In genomic region chr6:134174790-134175531, GRCh38 we compare ENCODE assay signal across 8 cellular contexts.
DNase-seq lines count a peak whose midpoint lies in the region; ATAC-seq, FAIRE-seq and TF ChIP-seq lines count a peak whose summit lies in the region.

No MANE protein-coding gene starts in this region.

- no peak for FAIRE-seq in RCC 7860 (lab: Jason Lieb, UNC)

- intact Hi-C loops in natural killer cell (cut with micrococcal nuclease): loop anchor here (1.0 to 10.0 kb wide), 6 partner anchors 466 to 1267 kb away; partner anchors contain the start of gene MYB

- peaks cover 37% of the 10 kb centered on the region for H3K4me1 ChIP-seq in DND-41 (ENCODE audit: insufficient read depth, low read length)
- H3K4me1 ChIP-seq in fibroblast of lung (ENCODE audit: control insufficient read depth, extremely low read depth, insufficient read depth, low read length): peaks cover 11% of the 10 kb centered on the region

- H3K27me3 ChIP-seq in DND-41 (ENCODE audit: insufficient read depth, low read length, poor library complexity) (peaks cover 40% of the 10 kb centered on the region), fibroblast of lung (ENCODE audit: control insufficient read depth, insufficient read depth, low read length) (no peaks in the 10 kb centered on the region)

- H3K36me3 ChIP-seq in DND-41 (ENCODE audit: insufficient read depth, low read length) (no peaks in the 10 kb centered on the region; the same call in 1 of the 2 replicates), fibroblast of lung (ENCODE audit: control insufficient read depth, insufficient read depth, low read length) (peaks cover 17% of the 10 kb centered on the region)

- DNase-seq in DND-41 (peak; percentile 86), KG1 (lab: John Stamatoyannopoulos, UW) (peak; percentile 81), RCC 7860 (ENCODE audit: low spot score) (peak; percentile 77), fibroblast of lung (ENCODE audit: low read depth in 2 of 2) (peak; percentile 86 to 90), natural killer cell (peak; percentile 84)
- DNase-seq in stimulated activated naive CD4-positive, alpha-beta T cell (lab: John Stamatoyannopoulos, UW): peak; percentile 89 to 95 (median 92)

- peak overlapping the region; percentile 92 for H2AFZ ChIP-seq in DND-41 (ENCODE audit: low read depth, low read length)
- H2AFZ ChIP-seq in fibroblast of lung (ENCODE audit: low read length): no peak overlapping the region

- H3K27me3 Mint-ChIP-seq in activated T-helper 17 cell treated with anti-CD3 and anti-CD28 coated beads, Interleukin-2, amount 50 U/mL, for 72 hours: no peaks in the 10 kb centered on the region
- peaks cover 8 to 24% of the 10 kb centered on the region in 2 donors for H3K27me3 Mint-ChIP-seq in natural killer cell (ENCODE audit: low read depth in 2 of 2)

- peak overlapping the region; percentile 65 for H3K9ac ChIP-seq in DND-41 (ENCODE audit: low read depth, low read length)
- peak overlapping the region; percentile 96 for H3K9ac ChIP-seq in fibroblast of lung (ENCODE audit: insufficient read depth, low read length)

- H4K20me1 ChIP-seq in DND-41 (ENCODE audit: insufficient read depth, low read length) (no peaks in the 10 kb centered on the region), fibroblast of lung (ENCODE audit: control insufficient read depth, extremely low read depth, insufficient read depth, low read length) (no peaks in the 10 kb centered on the region)

- H3K9me3 ChIP-seq in DND-41 (ENCODE audit: insufficient read depth, low read length, severe bottlenecking) (no peaks in the 10 kb centered on the region), fibroblast of lung (ENCODE audit: control insufficient read depth, insufficient read depth, low read depth, low read length) (no peaks in the 10 kb centered on the region)

- no peaks in the 10 kb centered on the region for H3K9me3 Mint-ChIP-seq in activated T-helper 17 cell treated with anti-CD3 and anti-CD28 coated beads, Interleukin-2, amount 50 U/mL, for 72 hours
- no peaks in the 10 kb centered on the region for H3K9me3 Mint-ChIP-seq in natural killer cell

- H3K36me3 Mint-ChIP-seq in activated T-helper 17 cell treated with anti-CD3 and anti-CD28 coated beads, Interleukin-2, amount 50 U/mL, for 72 hours (ENCODE audit: low read depth): peaks cover 64% of the 10 kb centered on the region
- no peaks in the 10 kb centered on the region for H3K36me3 Mint-ChIP-seq in natural killer cell

- H3K4me2 ChIP-seq in DND-41 (ENCODE audit: insufficient read depth, low read length): peak overlapping the region; percentile 99
- peak overlapping the region; percentile 62 for H3K4me2 ChIP-seq in fibroblast of lung (ENCODE audit: extremely low read depth, insufficient read depth, low read length)

- H3K4me1 Mint-ChIP-seq in activated T-helper 17 cell treated with anti-CD3 and anti-CD28 coated beads, Interleukin-2, amount 50 U/mL, for 72 hours: peaks cover 37% of the 10 kb centered on the region
- H3K4me1 Mint-ChIP-seq in natural killer cell: peaks cover 36 to 38% of the 10 kb centered on the region in 2 donors

- H3K27ac ChIP-seq in DND-41 (ENCODE audit: low read length) (peak overlapping the region; percentile 70), fibroblast of lung (ENCODE audit: insufficient read depth, low read length) (peak overlapping the region; percentile 90)

- ATAC-seq in DND-41 (ENCODE audit: insufficient read depth, low read depth): peak; percentile 80
- ATAC-seq in GM21737 (IDR thresholded peaks at IDR 0.05; ENCODE audit: unreplicated experiment): peak; percentile 85
- ATAC-seq in activated T-helper 17 cell treated with anti-CD3 and anti-CD28 coated beads, Interleukin-2, amount 50 U/mL, for 72 hours (replicated peaks): peak; percentile 76
- peak; percentile 83 to 91 (median 85) for ATAC-seq in natural killer cell

- H3K4me3 ChIP-seq in DND-41 (ENCODE audit: low read depth in 1 of 2, low read length in 2 of 2): peak overlapping the region; percentile 41 to 76
- peak overlapping the region; percentile 81 to 99 (median 94) for H3K4me3 ChIP-seq in fibroblast of lung (replicated peaks in 1 of 4; ENCODE audit: control extremely low read depth in 1 of 4, insufficient read depth in 1 of 4, low read depth in 3 of 4, low read length in 4 of 4)

- H3K4me3 Mint-ChIP-seq in activated T-helper 17 cell treated with anti-CD3 and anti-CD28 coated beads, Interleukin-2, amount 50 U/mL, for 72 hours: peak overlapping the region; percentile 91
- peak overlapping the region; percentile 94 for H3K4me3 Mint-ChIP-seq in natural killer cell

- H3K27ac Mint-ChIP-seq in activated T-helper 17 cell treated with anti-CD3 and anti-CD28 coated beads, Interleukin-2, amount 50 U/mL, for 72 hours: peak overlapping the region; percentile 92
- peak overlapping the region; percentile 83 to 87 for H3K27ac Mint-ChIP-seq in natural killer cell

- TF ChIP-seq CTCF in DND-41 (IDR thresholded peaks at IDR 0.05; ENCODE audit: borderline replicate concordance, extremely low read depth, low read length, poor library complexity, severe bottlenecking) (no peak), fibroblast of lung (conservative IDR thresholded peaks at IDR 0.05 in 1 of 2, IDR thresholded peaks at IDR 0.05 in 1 of 2; ENCODE audit: low read depth in 1 of 2, low read length in 2 of 2) (no peak), natural killer cell (IDR thresholded peaks at IDR 0.05) (no peak)

- no peaks in the 10 kb centered on the region for H3K79me2 ChIP-seq in DND-41 (ENCODE audit: insufficient read depth, low read length)
- H3K79me2 ChIP-seq in fibroblast of lung (ENCODE audit: control insufficient read depth, insufficient read depth, low read length): peaks cover 33% of the 10 kb centered on the region

Comparison
In these comparisons a context has a peak if more than half of its experiments do, and no peak if none do; other contexts are left out.
1. Peak in every context shown above with its lines: DNase-seq, ATAC-seq, H3K4me3 ChIP-seq and H3K27ac ChIP-seq.